1 cellular context compared by ENCODE assay signal in the genomic region with DNA sequence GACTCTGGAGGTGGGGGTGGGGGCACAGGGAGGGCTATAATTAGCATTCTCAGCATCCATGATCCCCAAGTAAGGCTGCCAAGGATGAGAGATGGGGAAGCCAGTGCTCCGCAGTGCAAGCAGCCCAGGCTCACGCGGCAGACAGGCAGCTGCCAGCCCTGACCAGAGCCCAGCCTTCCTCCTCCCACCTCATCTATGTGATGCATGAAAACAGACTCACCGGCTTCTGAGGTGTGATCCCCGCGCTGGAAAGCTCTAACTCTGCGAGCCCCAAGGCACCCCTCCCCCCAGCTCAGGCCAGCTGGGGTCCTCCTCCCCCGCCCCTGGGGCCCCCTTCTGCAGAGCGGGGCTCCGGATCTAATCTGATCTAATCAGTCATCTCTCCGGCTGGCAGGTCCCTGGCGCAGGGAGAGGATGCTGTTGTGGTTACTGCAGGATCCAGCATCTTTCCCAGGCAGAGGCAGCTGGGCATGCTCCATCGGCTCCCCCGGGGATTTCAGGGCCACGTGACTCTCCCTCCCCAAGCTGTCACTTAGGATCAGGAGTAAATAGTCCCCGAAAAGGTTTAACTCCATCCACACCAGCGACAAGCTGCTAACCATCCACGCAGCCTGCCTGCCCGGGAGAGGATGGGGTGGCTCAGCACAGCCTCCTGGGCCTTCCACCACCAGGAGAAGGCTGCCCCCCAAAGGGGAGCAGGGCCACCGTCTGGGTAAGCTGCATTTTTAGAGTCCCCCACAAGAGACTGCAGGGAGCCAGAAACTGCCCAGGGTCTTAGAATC.
TF ChIP-seq lines count a peak whose summit lies in the region.

TSS of gene PLEKHA6 (minus strand) at position 456 of the 782 bp plus-strand sequence. CDS start 86,202 bp downstream, outside the sequence.

TF ChIP-seq in HEK293, 187 proteins besides CTCF, POLR2A, EP300 and RAD21 (continued from another document):
- TF ChIP-seq PRDM2 (tag by site-specific recombination; IDR thresholded peaks at IDR 0.05; ENCODE audit: borderline replicate concordance) (no peak), ZNF658 (tag by site-specific recombination; IDR thresholded peaks at IDR 0.05) (no peak), SP3 (tag by site-specific recombination; IDR thresholded peaks at IDR 0.05) (no peak), YY2 (tag by site-specific recombination; IDR thresholded peaks at IDR 0.05) (no peak), ZNF623 (tag by site-specific recombination; IDR thresholded peaks at IDR 0.05) (no peak), GLIS1 (tag by site-specific recombination; IDR thresholded peaks at IDR 0.05) (peak; percentile 45; the same call in 1 of the 2 replicates), IKZF3 (tag by site-specific recombination; IDR thresholded peaks at IDR 0.05) (0 out of 2 replicates have a peak, but pooled peaks have one; percentile 14), ZNF169 (tag by site-specific recombination; IDR thresholded peaks at IDR 0.05) (no peak), ZNF292 (tag by site-specific recombination; IDR thresholded peaks at IDR 0.05; ENCODE audit: borderline replicate concordance, low read depth) (no peak), ZNF239 (tag by site-specific recombination; IDR thresholded peaks at IDR 0.05) (no peak), RBAK (tag by site-specific recombination; IDR thresholded peaks at IDR 0.05) (no peak), ZBTB48 (tag by site-specific recombination; IDR thresholded peaks at IDR 0.05) (peak; percentile 33; the same call in 1 of the 2 replicates), ZBTB17 (tag by site-specific recombination; IDR thresholded peaks at IDR 0.05) (peak; percentile 80), ZNF600 (tag by site-specific recombination; IDR thresholded peaks at IDR 0.05) (0 out of 2 replicates have a peak, but pooled peaks have one; percentile 19), ZNF274 (IDR thresholded peaks at IDR 0.05; ENCODE audit: low read length) (no peak), ZNF274 (tag by site-specific recombination; IDR thresholded peaks at IDR 0.05; ENCODE audit: borderline replicate concordance) (no peak), ZNF561 (tag by site-specific recombination; IDR thresholded peaks at IDR 0.05; ENCODE audit: borderline replicate concordance) (no peak), GLIS2 (tag by site-specific recombination; IDR thresholded peaks at IDR 0.05) (peak; percentile 13; the same call in 1 of the 2 replicates), HIC1 (tag by site-specific recombination; IDR thresholded peaks at IDR 0.05) (no peak)
- TF ChIP-seq, protein P1, sequence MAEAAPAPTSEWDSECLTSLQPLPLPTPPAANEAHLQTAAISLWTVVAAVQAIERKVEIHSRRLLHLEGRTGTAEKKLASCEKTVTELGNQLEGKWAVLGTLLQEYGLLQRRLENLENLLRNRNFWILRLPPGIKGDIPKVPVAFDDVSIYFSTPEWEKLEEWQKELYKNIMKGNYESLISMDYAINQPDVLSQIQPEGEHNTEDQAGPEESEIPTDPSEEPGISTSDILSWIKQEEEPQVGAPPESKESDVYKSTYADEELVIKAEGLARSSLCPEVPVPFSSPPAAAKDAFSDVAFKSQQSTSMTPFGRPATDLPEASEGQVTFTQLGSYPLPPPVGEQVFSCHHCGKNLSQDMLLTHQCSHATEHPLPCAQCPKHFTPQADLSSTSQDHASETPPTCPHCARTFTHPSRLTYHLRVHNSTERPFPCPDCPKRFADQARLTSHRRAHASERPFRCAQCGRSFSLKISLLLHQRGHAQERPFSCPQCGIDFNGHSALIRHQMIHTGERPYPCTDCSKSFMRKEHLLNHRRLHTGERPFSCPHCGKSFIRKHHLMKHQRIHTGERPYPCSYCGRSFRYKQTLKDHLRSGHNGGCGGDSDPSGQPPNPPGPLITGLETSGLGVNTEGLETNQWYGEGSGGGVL (tag by site-specific recombination; IDR thresholded peaks at IDR 0.05), result peak; percentile 29; the same call in 1 of the 2 replicates
TF ChIP-seq in HEK293: peak in this region for 8.
